Comparison of ENCODE assay signal across 1 cellular context in the genomic region with DNA sequence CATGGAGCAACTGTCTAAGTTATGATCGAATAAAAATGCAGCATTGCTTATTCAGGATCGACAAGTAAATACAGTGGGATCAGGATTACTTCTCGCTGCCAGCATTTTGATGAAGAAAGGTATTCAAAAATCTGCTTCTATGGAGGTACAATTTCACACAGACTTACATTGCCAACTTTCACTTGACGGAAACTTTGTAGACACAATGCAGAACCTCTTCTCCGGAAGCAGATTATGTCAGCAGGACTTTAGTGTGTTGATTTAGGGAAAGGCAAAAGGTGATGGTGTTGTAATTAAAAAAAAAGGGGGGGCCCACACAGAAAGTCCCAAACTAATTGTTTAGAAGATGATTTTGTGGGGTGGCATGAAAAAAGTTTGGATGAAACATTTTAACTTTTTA.
TF ChIP-seq lines count a peak whose summit lies in the region.

No MANE protein-coding gene starts in this region.

TF ChIP-seq in SK-N-SH, 30 proteins besides CTCF, POLR2A, EP300 and RAD21:
- no peak for TF ChIP-seq SMC3 (IDR thresholded peaks at IDR 0.05; ENCODE audit: low read depth, low read length)
- TF ChIP-seq, protein P1, sequence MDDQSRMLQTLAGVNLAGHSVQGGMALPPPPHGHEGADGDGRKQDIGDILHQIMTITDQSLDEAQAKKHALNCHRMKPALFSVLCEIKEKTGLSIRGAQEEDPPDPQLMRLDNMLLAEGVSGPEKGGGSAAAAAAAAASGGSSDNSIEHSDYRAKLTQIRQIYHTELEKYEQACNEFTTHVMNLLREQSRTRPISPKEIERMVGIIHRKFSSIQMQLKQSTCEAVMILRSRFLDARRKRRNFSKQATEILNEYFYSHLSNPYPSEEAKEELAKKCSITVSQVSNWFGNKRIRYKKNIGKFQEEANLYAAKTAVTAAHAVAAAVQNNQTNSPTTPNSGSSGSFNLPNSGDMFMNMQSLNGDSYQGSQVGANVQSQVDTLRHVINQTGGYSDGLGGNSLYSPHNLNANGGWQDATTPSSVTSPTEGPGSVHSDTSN (IDR thresholded peaks at IDR 0.05), result 0 out of 2 replicates have a peak, but pooled peaks have one; percentile 11
